1 cellular context compared by ENCODE assay signal in the genomic region with DNA sequence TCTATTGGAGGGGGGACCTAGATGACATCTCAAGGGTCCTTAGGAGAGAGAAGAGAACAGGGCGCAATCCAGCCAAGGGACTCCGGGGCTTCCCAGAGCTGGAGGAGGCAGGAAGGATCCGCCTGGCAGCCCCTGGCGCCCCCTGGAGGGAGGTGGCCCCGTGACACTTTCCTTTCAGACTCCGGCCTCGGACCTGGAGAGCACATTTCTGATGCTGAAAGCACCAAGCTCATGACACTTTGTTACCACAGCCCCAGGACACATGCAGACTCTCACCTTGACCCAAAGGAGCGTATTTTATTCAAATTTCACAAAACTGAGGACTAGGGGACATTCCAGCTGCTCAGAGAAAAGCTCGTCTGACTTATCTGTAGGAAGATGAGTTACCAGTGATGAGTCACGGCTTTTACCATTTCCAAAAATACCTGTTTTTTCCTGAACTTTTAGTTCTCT.
TF ChIP-seq lines count a peak whose summit lies in the region.

No MANE protein-coding gene starts in this region.

TF ChIP-seq in HCT116, 20 proteins besides CTCF, POLR2A, EP300 and RAD21 (continued from another document):
- TF ChIP-seq, protein P1, sequence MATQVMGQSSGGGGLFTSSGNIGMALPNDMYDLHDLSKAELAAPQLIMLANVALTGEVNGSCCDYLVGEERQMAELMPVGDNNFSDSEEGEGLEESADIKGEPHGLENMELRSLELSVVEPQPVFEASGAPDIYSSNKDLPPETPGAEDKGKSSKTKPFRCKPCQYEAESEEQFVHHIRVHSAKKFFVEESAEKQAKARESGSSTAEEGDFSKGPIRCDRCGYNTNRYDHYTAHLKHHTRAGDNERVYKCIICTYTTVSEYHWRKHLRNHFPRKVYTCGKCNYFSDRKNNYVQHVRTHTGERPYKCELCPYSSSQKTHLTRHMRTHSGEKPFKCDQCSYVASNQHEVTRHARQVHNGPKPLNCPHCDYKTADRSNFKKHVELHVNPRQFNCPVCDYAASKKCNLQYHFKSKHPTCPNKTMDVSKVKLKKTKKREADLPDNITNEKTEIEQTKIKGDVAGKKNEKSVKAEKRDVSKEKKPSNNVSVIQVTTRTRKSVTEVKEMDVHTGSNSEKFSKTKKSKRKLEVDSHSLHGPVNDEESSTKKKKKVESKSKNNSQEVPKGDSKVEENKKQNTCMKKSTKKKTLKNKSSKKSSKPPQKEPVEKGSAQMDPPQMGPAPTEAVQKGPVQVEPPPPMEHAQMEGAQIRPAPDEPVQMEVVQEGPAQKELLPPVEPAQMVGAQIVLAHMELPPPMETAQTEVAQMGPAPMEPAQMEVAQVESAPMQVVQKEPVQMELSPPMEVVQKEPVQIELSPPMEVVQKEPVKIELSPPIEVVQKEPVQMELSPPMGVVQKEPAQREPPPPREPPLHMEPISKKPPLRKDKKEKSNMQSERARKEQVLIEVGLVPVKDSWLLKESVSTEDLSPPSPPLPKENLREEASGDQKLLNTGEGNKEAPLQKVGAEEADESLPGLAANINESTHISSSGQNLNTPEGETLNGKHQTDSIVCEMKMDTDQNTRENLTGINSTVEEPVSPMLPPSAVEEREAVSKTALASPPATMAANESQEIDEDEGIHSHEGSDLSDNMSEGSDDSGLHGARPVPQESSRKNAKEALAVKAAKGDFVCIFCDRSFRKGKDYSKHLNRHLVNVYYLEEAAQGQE (IDR thresholded peaks at IDR 0.05; ENCODE audit: low read depth), result no peak
- TF ChIP-seq ELF1 (IDR thresholded peaks at IDR 0.05; ENCODE audit: borderline replicate concordance, low read depth), result no peak
- no peak for TF ChIP-seq CEBPB (IDR thresholded peaks at IDR 0.05; ENCODE audit: low read depth)
- no peak for TF ChIP-seq EZH2phosphoT487 (IDR thresholded peaks at IDR 0.05; ENCODE audit: borderline replicate concordance)
- TF ChIP-seq FOSL1 (IDR thresholded peaks at IDR 0.05; ENCODE audit: low read depth), result no peak
- no peak for TF ChIP-seq TCF7L2 (IDR thresholded peaks at IDR 0.05; ENCODE audit: borderline replicate concordance, extremely low read depth, insufficient read depth, insufficient read length)
- no peak for TF ChIP-seq SP1 (IDR thresholded peaks at IDR 0.05; ENCODE audit: low read depth)
- no peak for TF ChIP-seq EGR1 (IDR thresholded peaks at IDR 0.05; ENCODE audit: low read depth)
- no peak for TF ChIP-seq YY1 (IDR thresholded peaks at IDR 0.05; ENCODE audit: extremely low read depth, insufficient replicate concordance, low read depth, low read length)
- TF ChIP-seq CBX3 (IDR thresholded peaks at IDR 0.05; ENCODE audit: low read depth), result no peak
TF ChIP-seq in HCT116: peak in this region for 0.
